In genomic region chr11:72102631-72102945, GRCh38 we compare ENCODE assay signal across 1 cellular context.
TF ChIP-seq lines count a peak whose summit lies in the region.

No MANE protein-coding gene starts in this region.

TF ChIP-seq in K562, 482 proteins besides CTCF, POLR2A, EP300 and RAD21:
- TF ChIP-seq NR3C1 (CRISPR knock-in tag; IDR thresholded peaks at IDR 0.05) (no peak), CHD1 (IDR thresholded peaks at IDR 0.05; ENCODE audit: low read length) (peak; percentile 78), HDAC3 (IDR thresholded peaks at IDR 0.05; ENCODE audit: borderline replicate concordance, partially characterized antibody) (peak; percentile 15), ZNF644 (tag; IDR thresholded peaks at IDR 0.05; ENCODE audit: low read depth) (0 out of 2 replicates have a peak, but pooled peaks have one; percentile 1), HDAC2 (IDR thresholded peaks at IDR 0.05) (peak; percentile 54; the same call in 1 of the 2 replicates), SFPQ (IDR thresholded peaks at IDR 0.05; ENCODE audit: low read depth, low read length) (no peak), ZZZ3 (IDR thresholded peaks at IDR 0.05) (0 out of 2 replicates have a peak, but pooled peaks have one; percentile 64), ZNF263 (CRISPR knock-in tag; IDR thresholded peaks at IDR 0.05; ENCODE audit: borderline replicate concordance) (peak; percentile 37; the same call in 1 of the 2 replicates), ID3 (CRISPR knock-in tag; IDR thresholded peaks at IDR 0.05) (no peak), ID3 (tag; IDR thresholded peaks at IDR 0.05) (0 out of 2 replicates have a peak, but pooled peaks have one; percentile 25), SIN3A (IDR thresholded peaks at IDR 0.05; ENCODE audit: borderline replicate concordance in 2 of 2, control insufficient read depth in 1 of 2, low read depth in 2 of 2, low read length in 2 of 2) (peak in 1 of 2 experiments; percentile 56; a peak in 1 of 4 replicates), BCOR (IDR thresholded peaks at IDR 0.05) (peak; percentile 42; the same call in 1 of the 2 replicates), CREB3L1 (IDR thresholded peaks at IDR 0.05; ENCODE audit: borderline replicate concordance, low read depth) (0 out of 2 replicates have a peak, but pooled peaks have one; percentile 7), HNRNPL (IDR thresholded peaks at IDR 0.05; ENCODE audit: low read depth, low read length) (no peak), RCOR1 (IDR thresholded peaks at IDR 0.05; ENCODE audit: borderline replicate concordance in 1 of 2, low read depth in 2 of 2, low read length in 2 of 2) (0 out of 4 replicates have a peak, but pooled peaks of 1 of the 2 experiments have one; percentile 3), SNRNP70 (optimal IDR thresholded peaks at IDR 0.05; ENCODE audit: low read depth, low read length) (no peak), RBM25 (IDR thresholded peaks at IDR 0.05; ENCODE audit: low read depth, low read length, severe bottlenecking) (peak; percentile 62)
